In genomic region chr13:41017153-41017552, GRCh38 we compare ENCODE assay signal across 8 cellular contexts. TPM values are rescaled to one million over a fixed set of nuclear protein-coding genes. Genes with fewer than 3 reads are reported as not detected.
DNase-seq lines count a peak whose midpoint lies in the region; ATAC-seq, FAIRE-seq and TF ChIP-seq lines count a peak whose summit lies in the region.

No MANE protein-coding gene starts in this region.

- peak; percentile 64 for FAIRE-seq in GM18507 (lab: Jason Lieb, UNC)

- no TSS peak for BruUV-seq in PC-3 (replicated peaks; lab: Mats Ljungman, UMichigan)

- H3K27me3 ChIP-seq in PC-3 (ENCODE audit: low read length) (no peaks in the 10 kb centered on the region), endodermal cell (ENCODE audit: control insufficient read depth, insufficient read depth, low read length, poor library complexity, severe bottlenecking) (no peaks in the 10 kb centered on the region), smooth muscle cell (ENCODE audit: low read depth) (no peaks in the 10 kb centered on the region), SJCRH30 (no peaks in the 10 kb centered on the region)

- TF ChIP-seq CTCF in PC-3 (conservative IDR thresholded peaks at IDR 0.05; ENCODE audit: low read depth, low read length) (no peak), endodermal cell (conservative IDR thresholded peaks at IDR 0.05) (no peak), smooth muscle cell (IDR thresholded peaks at IDR 0.05; ENCODE audit: borderline replicate concordance, insufficient read depth, poor library complexity, severe bottlenecking) (no peak)

- peaks cover 7% of the 10 kb centered on the region for H3K36me3 Mint-ChIP-seq in endodermal cell (ENCODE audit: low read depth)

- H3K36me3 ChIP-seq in PC-3 (ENCODE audit: low read depth, low read length) (no peaks in the 10 kb centered on the region), endodermal cell (ENCODE audit: control insufficient read depth, insufficient read depth, low read length) (no peaks in the 10 kb centered on the region), smooth muscle cell (ENCODE audit: low read depth) (no peaks in the 10 kb centered on the region), SJCRH30 (no peaks in the 10 kb centered on the region)

- 100% methylated on average over 1 of the region's 2 CpGs for WGBS in endodermal cell (ENCODE audit: insufficient coverage in 1 of 2, insufficient read length in 1 of 2), 2 experiments
- WGBS in smooth muscle cell (ENCODE audit: low lambda C conversion rate) = 82% methylated on average over 2 of the region's 2 CpGs

- CTCF ChIA-PET in PC-3 (lab: Charles Lee) = interaction anchor here (0.6 kb wide), 1 partner anchor 115 kb away, joined by 3 read pairs; the partner anchor contains the start of gene KBTBD6

- no peaks in the 10 kb centered on the region for H3K9me3 Mint-ChIP-seq in endodermal cell

- ATAC-seq in PC-3 = no peak; the same call in 1 of the 2 replicates
- no peak for ATAC-seq in HG02981 (IDR thresholded peaks at IDR 0.05; ENCODE audit: unreplicated experiment)
- no peak for ATAC-seq in HG02840 (IDR thresholded peaks at IDR 0.05; ENCODE audit: low FRiP score, unreplicated experiment)
- no peak for ATAC-seq in HG03354 (IDR thresholded peaks at IDR 0.05; ENCODE audit: poor library complexity, severe bottlenecking, unreplicated experiment)

- H3K4me3 ChIP-seq in PC-3 (ENCODE audit: low read length) (peak overlapping the region; percentile 74), endodermal cell (ENCODE audit: low read length) (peak overlapping the region; percentile 73), smooth muscle cell (peak overlapping the region; percentile 59), SJCRH30 (no peak overlapping the region)

- POLR2A ChIA-PET in PC-3 (lab: Charles Lee; ENCODE audit: unreplicated experiment) = no interaction called here

- peak overlapping the region; percentile 91 for H3K27ac ChIP-seq in PC-3 (ENCODE audit: low read length)
- H3K27ac ChIP-seq in endodermal cell (ENCODE audit: low read depth, low read length) = no peak overlapping the region
- peak overlapping the region; percentile 89 for H3K27ac ChIP-seq in smooth muscle cell (ENCODE audit: low read depth)
- H3K27ac ChIP-seq in SJCRH30 = no peak overlapping the region

- H4K20me1 ChIP-seq in PC-3 (ENCODE audit: low read length) (no peaks in the 10 kb centered on the region), smooth muscle cell (ENCODE audit: low read depth) (peaks cover 64% of the 10 kb centered on the region)

- peaks cover 58% of the 10 kb centered on the region for H3K4me1 Mint-ChIP-seq in endodermal cell

- H3K4me1 ChIP-seq in PC-3 (ENCODE audit: insufficient read depth, low read length) (peaks cover 14% of the 10 kb centered on the region), endodermal cell (ENCODE audit: control insufficient read depth, insufficient read depth, low read length) (peaks cover 13% of the 10 kb centered on the region), smooth muscle cell (ENCODE audit: low read depth) (peaks cover 20% of the 10 kb centered on the region), SJCRH30 (peaks cover 5% of the 10 kb centered on the region; the same call in 1 of the 2 replicates)

- H2AFZ ChIP-seq in PC-3 (ENCODE audit: low read length) (no peak overlapping the region), smooth muscle cell (ENCODE audit: low read depth) (no peak overlapping the region)

- H3F3A ChIP-seq in PC-3 (ENCODE audit: low read length, unreplicated experiment) = no peaks in the 10 kb centered on the region
- H3F3A ChIP-seq in smooth muscle cell (ENCODE audit: low read depth) = no peaks in the 10 kb centered on the region

- intact Hi-C loops in PC-3 (cut with micrococcal nuclease) = loop anchor here (1.0 kb wide), 1 partner anchor 9 kb away; no protein-coding TSS in a partner anchor

- no peak for DNase-seq in GM18507 (ENCODE audit: extremely low spot score, insufficient read length, low read depth)
- no peak for DNase-seq in PC-3
- no peak for DNase-seq in endodermal cell
- DNase-seq in smooth muscle cell (lab: John Stamatoyannopoulos, UW; ENCODE audit: unreplicated experiment) = no peak
- no peak for DNase-seq in SJCRH30

- no peaks in the 10 kb centered on the region for H3K9me2 ChIP-seq in PC-3 (replicated peaks; ENCODE audit: low read length)

- H3K27ac Mint-ChIP-seq in endodermal cell = peak overlapping the region; percentile 82

- H3K9me3 ChIP-seq in PC-3 (ENCODE audit: low read length) = no peaks in the 10 kb centered on the region
- H3K9me3 ChIP-seq in endodermal cell (ENCODE audit: control insufficient read depth, low read length) = no peaks in the 10 kb centered on the region
- H3K9me3 ChIP-seq in smooth muscle cell (replicated peaks; ENCODE audit: low read depth) = no peaks in the 10 kb centered on the region
- no peaks in the 10 kb centered on the region for H3K9me3 ChIP-seq in SJCRH30 (replicated peaks)

- peaks cover 61% of the 10 kb centered on the region for H3K79me2 ChIP-seq in PC-3 (ENCODE audit: low read length)
- peaks cover 96% of the 10 kb centered on the region for H3K79me2 ChIP-seq in smooth muscle cell (ENCODE audit: low read depth)

- H3K4me2 ChIP-seq in PC-3 (ENCODE audit: low read length) = peak overlapping the region; percentile 86
- peak overlapping the region; percentile 71 for H3K4me2 ChIP-seq in smooth muscle cell

- H3K9ac ChIP-seq in PC-3 (ENCODE audit: low read length) (peak overlapping the region; percentile 91), endodermal cell (ENCODE audit: extremely low read depth, low read length, poor library complexity, severe bottlenecking) (peak overlapping the region; percentile 66), smooth muscle cell (ENCODE audit: low read depth) (peak overlapping the region; percentile 82)

- no peaks in the 10 kb centered on the region for H3K27me3 Mint-ChIP-seq in endodermal cell (ENCODE audit: insufficient read depth)

- H3K4me3 Mint-ChIP-seq in endodermal cell = peak overlapping the region; percentile 33

RNA-seq across cellular contexts. Expression of gene ELF1, which starts 2.0 kb away (rescaled TPM):
- 15.3 and 17.7 TPM in 2 replicates for total RNA-seq in PC-3 (2014; rRNA removed)
- total RNA-seq in endodermal cell = 10 to 100 TPM; 36.0 to 44.1 TPM
- polyA plus RNA-seq in endodermal cell (2013, experiment 1 of 2) = 21.2 TPM
- polyA plus RNA-seq in endodermal cell (2013, experiment 2 of 2) = 20.6 TPM
- 31.8 and 53.1 TPM in 2 replicates for total RNA-seq in smooth muscle cell
- polyA plus RNA-seq in smooth muscle cell = 21.2 and 28.7 TPM in 2 replicates
- total RNA-seq in SJCRH30 (2014; rRNA removed; shearing (Covaris generic)) = 30.5 and 32.7 TPM in 2 replicates

RNA-seq across cellular contexts. Expression of gene WBP4, which starts 44.2 kb away (rescaled TPM):
- total RNA-seq in PC-3 (2014; rRNA removed) = 6.4 and 7.3 TPM in 2 replicates
- total RNA-seq in endodermal cell = 10 to 100 TPM in 1 of 2 donors, 1 to 10 TPM in 1; 8.9 to 15.2 TPM
- 22.9 TPM for polyA plus RNA-seq in endodermal cell (2013, experiment 1 of 2)
- polyA plus RNA-seq in endodermal cell (2013, experiment 2 of 2) = 20.9 TPM
- total RNA-seq in smooth muscle cell = 4.7 and 9.7 TPM in 2 replicates
- polyA plus RNA-seq in smooth muscle cell = 5.0 and 5.9 TPM in 2 replicates
- 14.4 and 15.3 TPM in 2 replicates for total RNA-seq in SJCRH30 (2014; rRNA removed; shearing (Covaris generic))

Comparison
In these comparisons a context has a peak if more than half of its experiments do, and no peak if none do; other contexts are left out.
1. H3K27ac ChIP-seq: peak in PC-3 (single experiment) and smooth muscle cell (single experiment); none in endodermal cell (single experiment) and SJCRH30 (single experiment).
2. Peak in every context shown above with its lines, with median percentiles within 50 percentile points of each other: H3K9ac ChIP-seq.